Comparison of ENCODE assay signal across 31 cellular contexts in genomic region chr3:49601358-49602048, GRCh38.
"Had no signal": no experiment of that assay in that cellular context is flagged by ENCODE, and none has a peak within 500 bp of the region (broad histone marks: within the 10 kb centered on the region; RNA-seq: fewer than 3 reads in every experiment).

No MANE protein-coding gene starts in this region.

- H3K27me3 Mint-ChIP-seq: activated naive CD4-positive, alpha-beta T cell treated with anti-CD3 and anti-CD28 coated beads, Interleukin-2, amount 10 ng/mL, durations not matched to agents 7 days and 5 days; activated naive CD8-positive, alpha-beta T cell treated with anti-CD3 and anti-CD28 coated beads, Interleukin-2, amount 10 ng/mL, durations not matched to agents 7 days and 5 days; activated T-cell treated with anti-CD3 and anti-CD28 coated beads, Interleukin-2, amount 50 U/mL, for 24 hours; naive B cell; progenitor cell of endocrine pancreas; stimulated activated naive CD8-positive, alpha-beta T cell treated with anti-CD3 and anti-CD28 coated beads, Interleukin-15, Interleukin-2, amounts not matched to agents 100 ng/mL and 50 ng/mL, for 24 hours; T-helper 17 cell had no signal

- H3K4me3 ChIP-seq: esophagus muscularis mucosa, gastrocnemius medialis, hepatocyte, ovary, thyroid gland, upper lobe of right lung had no signal

- H3K4me1 Mint-ChIP-seq: mesothelial cell of epicardium, naive B cell, nephron progenitor cell had no signal

- H3K27ac ChIP-seq: brain microvascular endothelial cell, esophagus muscularis mucosa, gastrocnemius medialis, hepatocyte, neutrophil, ovary, thyroid gland, upper lobe of right lung, WERI-Rb-1 had no signal

- H3K9me3 Mint-ChIP-seq: activated naive CD4-positive, alpha-beta T cell treated with anti-CD3 and anti-CD28 coated beads, Interleukin-2, amount 10 ng/mL, durations not matched to agents 7 days and 5 days; activated naive CD8-positive, alpha-beta T cell treated with anti-CD3 and anti-CD28 coated beads, Interleukin-2, amount 10 ng/mL, durations not matched to agents 7 days and 5 days; activated T-cell treated with anti-CD3 and anti-CD28 coated beads, Interleukin-2, amount 50 U/mL, for 24 hours; endodermal cell; mesothelial cell of epicardium; naive B cell; nephron progenitor cell; stimulated activated effector memory CD8-positive, alpha-beta T cell treated with anti-CD3 and anti-CD28 coated beads, Interleukin-12 subunit alpha, Interleukin-12 subunit beta, amount 100 ng/mL, for 72 hours; stimulated activated naive CD8-positive, alpha-beta T cell treated with anti-CD3 and anti-CD28 coated beads, Interleukin-15, Interleukin-2, amounts not matched to agents 100 ng/mL and 50 ng/mL, for 24 hours had no signal

- FAIRE-seq: astrocyte, kidney, small intestine had no signal

- H3K36me3 Mint-ChIP-seq: activated naive CD4-positive, alpha-beta T cell treated with anti-CD3 and anti-CD28 coated beads, Interleukin-2, amount 10 ng/mL, durations not matched to agents 7 days and 5 days; activated naive CD8-positive, alpha-beta T cell treated with anti-CD3 and anti-CD28 coated beads, Interleukin-2, amount 10 ng/mL, durations not matched to agents 7 days and 5 days; mesothelial cell of epicardium; naive B cell; stimulated activated effector memory CD8-positive, alpha-beta T cell treated with anti-CD3 and anti-CD28 coated beads, Interleukin-12 subunit alpha, Interleukin-12 subunit beta, amount 100 ng/mL, for 72 hours had no signal

- DNase-seq: activated CD4-positive, alpha-beta T cell treated with anti-CD3 and anti-CD28 coated beads for 48 hours; activated CD4-positive, alpha-beta T cell treated with anti-CD3 and anti-CD28 coated beads, Interleukin-2, amount 50 U/mL, for 48 hours; activated CD8-positive, alpha-beta memory T cell treated with anti-CD3 and anti-CD28 coated beads, Interleukin-2, amount 50 U/mL, for 48 hours; activated gamma-delta T cell; activated naive CD4-positive, alpha-beta T cell treated with anti-CD3 and anti-CD28 coated beads, Interleukin-2, amount 10 ng/mL, durations not matched to agents 7 days and 5 days; activated naive CD8-positive, alpha-beta T cell treated with anti-CD3 and anti-CD28 coated beads, Interleukin-2, amount 10 ng/mL, durations not matched to agents 7 days and 5 days; activated T-cell treated with anti-CD3 and anti-CD28 coated beads, Interleukin-2, amount 50 U/mL, for 24 hours; brain microvascular endothelial cell; endodermal cell; gastrocnemius medialis; kidney; left colon; naive B cell; nephron progenitor cell; ovary; small intestine; stimulated activated CD4-positive, alpha-beta T cell treated with anti-CD3 and anti-CD28 coated beads, Interleukin-4, amount 100 ng/mL, for 24 hours; T-helper 17 cell; thyroid gland; upper lobe of right lung; WERI-Rb-1 had no signal

- H3K27ac Mint-ChIP-seq: activated naive CD4-positive, alpha-beta T cell treated with anti-CD3 and anti-CD28 coated beads, Interleukin-2, amount 10 ng/mL, durations not matched to agents 7 days and 5 days; activated naive CD8-positive, alpha-beta T cell treated with anti-CD3 and anti-CD28 coated beads, Interleukin-2, amount 10 ng/mL, durations not matched to agents 7 days and 5 days; activated T-cell treated with anti-CD3 and anti-CD28 coated beads, Interleukin-2, amount 50 U/mL, for 24 hours; endodermal cell; mesothelial cell of epicardium; nephron progenitor cell; stimulated activated effector memory CD8-positive, alpha-beta T cell treated with anti-CD3 and anti-CD28 coated beads, Interleukin-12 subunit alpha, Interleukin-12 subunit beta, amount 100 ng/mL, for 72 hours; stimulated activated naive CD8-positive, alpha-beta T cell treated with anti-CD3 and anti-CD28 coated beads, Interleukin-15, Interleukin-2, amounts not matched to agents 100 ng/mL and 50 ng/mL, for 24 hours had no signal

- ATAC-seq: activated CD4-positive, CD25-positive, alpha-beta regulatory T cell treated with anti-CD3 and anti-CD28 coated beads, Interleukin-2, amount 50 U/mL, for 24 hours; gastrocnemius medialis; left colon; sciatic nerve; stimulated activated effector memory CD8-positive, alpha-beta T cell treated with anti-CD3 and anti-CD28 coated beads, Interleukin-12 subunit alpha, Interleukin-12 subunit beta, amount 100 ng/mL, for 72 hours; T-helper 17 cell; upper lobe of right lung had no signal

- H3K4me3 Mint-ChIP-seq: activated naive CD4-positive, alpha-beta T cell treated with anti-CD3 and anti-CD28 coated beads, Interleukin-2, amount 10 ng/mL, durations not matched to agents 7 days and 5 days; activated naive CD8-positive, alpha-beta T cell treated with anti-CD3 and anti-CD28 coated beads, Interleukin-2, amount 10 ng/mL, durations not matched to agents 7 days and 5 days; activated T-cell treated with anti-CD3 and anti-CD28 coated beads, Interleukin-2, amount 50 U/mL, for 24 hours; endodermal cell; mesothelial cell of epicardium; naive B cell; nephron progenitor cell; stimulated activated effector memory CD8-positive, alpha-beta T cell treated with anti-CD3 and anti-CD28 coated beads, Interleukin-12 subunit alpha, Interleukin-12 subunit beta, amount 100 ng/mL, for 72 hours; stimulated activated naive CD8-positive, alpha-beta T cell treated with anti-CD3 and anti-CD28 coated beads, Interleukin-15, Interleukin-2, amounts not matched to agents 100 ng/mL and 50 ng/mL, for 24 hours; T-helper 17 cell had no signal
